Comparison of ENCODE assay signal across 1 cellular context in genomic region chr2:36339819-36340218, GRCh38.
TF ChIP-seq lines count a peak whose summit lies in the region.

No MANE protein-coding gene starts in this region.

TF ChIP-seq in IMR-90, 13 proteins besides CTCF, POLR2A, EP300 and RAD21:
- TF ChIP-seq FOS (IDR thresholded peaks at IDR 0.05; ENCODE audit: low read depth, low read length) (no peak), CEBPB (IDR thresholded peaks at IDR 0.05; ENCODE audit: low read depth, low read length) (peak; percentile 42; the same call in 1 of the 2 replicates), MXI1 (IDR thresholded peaks at IDR 0.05; ENCODE audit: borderline replicate concordance, low read depth, low read length) (no peak)
- TF ChIP-seq, protein P1, sequence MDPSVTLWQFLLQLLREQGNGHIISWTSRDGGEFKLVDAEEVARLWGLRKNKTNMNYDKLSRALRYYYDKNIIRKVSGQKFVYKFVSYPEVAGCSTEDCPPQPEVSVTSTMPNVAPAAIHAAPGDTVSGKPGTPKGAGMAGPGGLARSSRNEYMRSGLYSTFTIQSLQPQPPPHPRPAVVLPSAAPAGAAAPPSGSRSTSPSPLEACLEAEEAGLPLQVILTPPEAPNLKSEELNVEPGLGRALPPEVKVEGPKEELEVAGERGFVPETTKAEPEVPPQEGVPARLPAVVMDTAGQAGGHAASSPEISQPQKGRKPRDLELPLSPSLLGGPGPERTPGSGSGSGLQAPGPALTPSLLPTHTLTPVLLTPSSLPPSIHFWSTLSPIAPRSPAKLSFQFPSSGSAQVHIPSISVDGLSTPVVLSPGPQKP (IDR thresholded peaks at IDR 0.05; ENCODE audit: borderline replicate concordance, low read depth, low read length) = no peak
